ENCODE assay signal across 1 cellular context in genomic region chrX:30573125-30573524, GRCh38.
TF ChIP-seq lines count a peak whose summit lies in the region.

No MANE protein-coding gene starts in this region.

TF ChIP-seq in HepG2, 621 proteins besides CTCF, POLR2A, EP300 and RAD21 (continued from another document):
- TF ChIP-seq HOMEZ (CRISPR knock-in tag; IDR thresholded peaks at IDR 0.05; ENCODE audit: low read depth) = no peak
- TF ChIP-seq PITX1 (CRISPR knock-in tag; IDR thresholded peaks at IDR 0.05) = no peak
